ENCODE assay signal across 1 cellular context in genomic region chr6:465531-466348, GRCh38.
TF ChIP-seq lines count a peak whose summit lies in the region.

No MANE protein-coding gene starts in this region.

TF ChIP-seq in HepG2, 621 proteins besides CTCF, POLR2A, EP300 and RAD21 (continued from another document):
- peak; percentile 63 for TF ChIP-seq MNT (IDR thresholded peaks at IDR 0.05)
TF ChIP-seq in HepG2: peak in this region for 1.
